22 cellular contexts compared by ENCODE assay signal in genomic region chr13:75324413-75324940, GRCh38.
DNase-seq lines count a peak whose midpoint lies in the region; ATAC-seq and TF ChIP-seq lines count a peak whose summit lies in the region.
"Had no signal": no experiment of that assay in that cellular context is flagged by ENCODE, and none has a peak within 500 bp of the region (broad histone marks: within the 10 kb centered on the region; RNA-seq: fewer than 3 reads in every experiment).

No MANE protein-coding gene starts in this region.

- H4K91ac ChIP-seq in IMR-90 (ENCODE audit: insufficient read depth, low read depth, low read length) = no peak overlapping the region

- H3K4me3 ChIP-seq in IMR-90 (ENCODE audit: insufficient read depth, low read depth, low read length) = no peak overlapping the region
- H3K4me3 ChIP-seq in naive thymus-derived CD4-positive, alpha-beta T cell (ENCODE audit: low read length) = peak overlapping the region; percentile 40
- H3K4me3 ChIP-seq: colonic mucosa, stomach had no signal

- H3K27me3 Mint-ChIP-seq in activated T-cell treated with anti-CD3 and anti-CD28 coated beads, Interleukin-2, amount 50 U/mL, for 24 hours = no peaks in the 10 kb centered on the region
- no peaks in the 10 kb centered on the region for H3K27me3 Mint-ChIP-seq in activated T-helper 1 cell treated with anti-CD3 and anti-CD28 coated beads, Interleukin-12 subunit alpha, Interleukin-12 subunit beta, Interleukin-2, Interleukin-4 antibody, amounts not matched to agents 30 ng/mL and 10 ng/mL and 1 ng/mL, durations not matched to agents 14 hours and 24 hours and 36 hours (ENCODE audit: insufficient read depth)
- no peaks in the 10 kb centered on the region for H3K27me3 Mint-ChIP-seq in naive thymus-derived CD4-positive, alpha-beta T cell

- TF ChIP-seq POLR2A in IMR-90 (IDR thresholded peaks at IDR 0.05; ENCODE audit: low read depth, low read length) = no peak

- in situ Hi-C loops in IMR-90 (cut with MboI; ENCODE audit: low sequenced_read_pairs) = no loop called here
- in situ Hi-C loops in KBM-7 (cut with MboI; ENCODE audit: low pct_unique_long_range_greater_than_20kb, low sequenced_read_pairs) = no loop called here
- in situ Hi-C loops in ACHN (cut with HindIII; ENCODE audit: low pct_ligation_motif_present, low pct_unique_long_range_greater_than_20kb, low sequenced_read_pairs) = no loop called here

- no peak overlapping the region for H2AFZ ChIP-seq in IMR-90 (replicated peaks; ENCODE audit: low read length, poor library complexity)

- H3K4me1 ChIP-seq in IMR-90 (ENCODE audit: control insufficient read depth, insufficient read depth, low read length) = peaks cover 5% of the 10 kb centered on the region
- peaks cover 4 to 24% of the 10 kb centered on the region in 2 donors for H3K4me1 ChIP-seq in naive thymus-derived CD4-positive, alpha-beta T cell (ENCODE audit: control insufficient read depth in 2 of 2, insufficient read depth in 2 of 2, low read length in 2 of 2)
- H3K4me1 ChIP-seq: colonic mucosa, stomach had no signal

- H3K4me3 Mint-ChIP-seq in activated T-cell treated with anti-CD3 and anti-CD28 coated beads, Interleukin-2, amount 50 U/mL, for 24 hours = peak overlapping the region; percentile 89
- H3K4me3 Mint-ChIP-seq in activated T-helper 1 cell treated with anti-CD3 and anti-CD28 coated beads, Interleukin-12 subunit alpha, Interleukin-12 subunit beta, Interleukin-2, Interleukin-4 antibody, amounts not matched to agents 30 ng/mL and 10 ng/mL and 1 ng/mL, durations not matched to agents 14 hours and 24 hours and 36 hours = peak overlapping the region; percentile 83
- H3K4me3 Mint-ChIP-seq in naive thymus-derived CD4-positive, alpha-beta T cell = peak overlapping the region; percentile 76 to 97 (median 93)
- H3K4me3 Mint-ChIP-seq: mesothelial cell of epicardium had no signal

- H3K9me1 ChIP-seq in IMR-90 (ENCODE audit: insufficient read depth, low read length) = peaks cover 9% of the 10 kb centered on the region; the same call in 1 of the 2 replicates

- peak overlapping the region; percentile 70 for H2BK120ac ChIP-seq in IMR-90 (ENCODE audit: low read depth, low read length)

- dilution Hi-C loops in IMR-90 (cut with HindIII; ENCODE audit: low sequenced_read_pairs, unreplicated experiment) = no loop called here

- H3K14ac ChIP-seq in IMR-90 (replicated peaks; ENCODE audit: low read depth, low read length) = no peak overlapping the region

- H3K4me2 ChIP-seq in IMR-90 (ENCODE audit: low read depth, low read length) = no peak overlapping the region
- H3K4me2 ChIP-seq: KMS-11 had no signal

- H2BK5ac ChIP-seq in IMR-90 (ENCODE audit: low read depth, low read length, poor library complexity, severe bottlenecking) = no peak overlapping the region

- BruUV-seq in IMR-90 (replicated peaks; lab: Mats Ljungman, UMichigan) = no TSS peak

- WGBS in IMR-90 (ENCODE audit: extremely low coverage in 2 of 2, insufficient read length in 1 of 2), 2 experiments = no CpG with 5 or more reads among the region's 1 CpG

- peaks cover 30% of the 10 kb centered on the region for H3K36me3 Mint-ChIP-seq in activated T-cell treated with anti-CD3 and anti-CD28 coated beads, Interleukin-2, amount 50 U/mL, for 24 hours (ENCODE audit: low read depth)
- H3K36me3 Mint-ChIP-seq in activated T-helper 1 cell treated with anti-CD3 and anti-CD28 coated beads, Interleukin-12 subunit alpha, Interleukin-12 subunit beta, Interleukin-2, Interleukin-4 antibody, amounts not matched to agents 30 ng/mL and 10 ng/mL and 1 ng/mL, durations not matched to agents 14 hours and 24 hours and 36 hours (ENCODE audit: low read depth) = peaks cover 21% of the 10 kb centered on the region
- peaks cover 0 to 14% (median 10%) of the 10 kb centered on the region in 5 donors for H3K36me3 Mint-ChIP-seq in naive thymus-derived CD4-positive, alpha-beta T cell

- H4K5ac ChIP-seq in IMR-90 (ENCODE audit: low read depth, low read length) = no peak overlapping the region; the same call in 1 of the 2 replicates

- CTCF ChIA-PET in IMR-90 (lab: Yijun Ruan, JAX) = interaction anchor here (0.7 kb wide), 1 partner anchor 9 kb away, joined by 5 read pairs; no protein-coding TSS in a partner anchor
- CTCF ChIA-PET in naive thymus-derived CD4-positive, alpha-beta T cell (lab: Charles Lee) = interaction anchor here (0.6 kb wide), 1 partner anchor 27 kb away, joined by 8 read pairs; no protein-coding TSS in a partner anchor

- peak; percentile 88 for ATAC-seq in IMR-90 (ENCODE audit: low read depth)
- no peak for ATAC-seq in naive thymus-derived CD4-positive, alpha-beta T cell
- ATAC-seq: left colon had no signal

- H3K27ac Mint-ChIP-seq in activated T-cell treated with anti-CD3 and anti-CD28 coated beads, Interleukin-2, amount 50 U/mL, for 24 hours = peak overlapping the region; percentile 98
- peak overlapping the region; percentile 50 for H3K27ac Mint-ChIP-seq in activated T-helper 1 cell treated with anti-CD3 and anti-CD28 coated beads, Interleukin-12 subunit alpha, Interleukin-12 subunit beta, Interleukin-2, Interleukin-4 antibody, amounts not matched to agents 30 ng/mL and 10 ng/mL and 1 ng/mL, durations not matched to agents 14 hours and 24 hours and 36 hours
- peak overlapping the region; percentile 71 to 99 (median 98) for H3K27ac Mint-ChIP-seq in naive thymus-derived CD4-positive, alpha-beta T cell
- H3K27ac Mint-ChIP-seq: mesothelial cell of epicardium had no signal

- no peak overlapping the region for H3K27ac ChIP-seq in IMR-90 (ENCODE audit: insufficient read depth, low read length)
- peak overlapping the region; percentile 87 for H3K27ac ChIP-seq in naive thymus-derived CD4-positive, alpha-beta T cell (ENCODE audit: low read depth, low read length)
- H3K27ac ChIP-seq: colonic mucosa, HL-60, KMS-11, neutrophil, stomach had no signal

- no peak overlapping the region for H2AK5ac ChIP-seq in IMR-90 (ENCODE audit: low read depth, low read length)

- H4K8ac ChIP-seq in IMR-90 (ENCODE audit: low read depth in 2 of 2, low read length in 2 of 2) = no peak overlapping the region; a peak in 1 of 4 replicates

- no peaks in the 10 kb centered on the region for H3K27me3 ChIP-seq in IMR-90 (ENCODE audit: control insufficient read depth, insufficient read depth, low read length)
- no peaks in the 10 kb centered on the region for H3K27me3 ChIP-seq in naive thymus-derived CD4-positive, alpha-beta T cell (ENCODE audit: control insufficient read depth in 2 of 2, insufficient read depth in 2 of 2, low read length in 2 of 2)
- H3K27me3 ChIP-seq: colonic mucosa, neutrophil, stomach had no signal

- POLR2A ChIA-PET in IMR-90 (lab: Charles Lee; ENCODE audit: unreplicated experiment) = no interaction called here
- POLR2A ChIA-PET in naive thymus-derived CD4-positive, alpha-beta T cell (lab: Charles Lee) = no interaction called here

- H3K36me3 ChIP-seq in IMR-90 (ENCODE audit: control insufficient read depth, insufficient read depth, low read length) = no peaks in the 10 kb centered on the region
- no peaks in the 10 kb centered on the region for H3K36me3 ChIP-seq in naive thymus-derived CD4-positive, alpha-beta T cell (ENCODE audit: control insufficient read depth in 2 of 3, insufficient read depth in 3 of 3, low read length in 3 of 3)
- H3K36me3 ChIP-seq: colonic mucosa, neutrophil had no signal

- H3K4ac ChIP-seq in IMR-90 (ENCODE audit: low read depth, low read length) = no peak overlapping the region

- H3K56ac ChIP-seq in IMR-90 (ENCODE audit: extremely low read depth, insufficient read depth, low read length) = no peak overlapping the region

- peak overlapping the region; percentile 27 for H2BK20ac ChIP-seq in IMR-90 (ENCODE audit: low read depth, low read length)

- no peaks in the 10 kb centered on the region for H3K9me3 Mint-ChIP-seq in activated T-cell treated with anti-CD3 and anti-CD28 coated beads, Interleukin-2, amount 50 U/mL, for 24 hours
- H3K9me3 Mint-ChIP-seq in activated T-helper 1 cell treated with anti-CD3 and anti-CD28 coated beads, Interleukin-12 subunit alpha, Interleukin-12 subunit beta, Interleukin-2, Interleukin-4 antibody, amounts not matched to agents 30 ng/mL and 10 ng/mL and 1 ng/mL, durations not matched to agents 14 hours and 24 hours and 36 hours = no peaks in the 10 kb centered on the region
- peaks cover 0 to 1% (median 0%) of the 10 kb centered on the region in 11 donors for H3K9me3 Mint-ChIP-seq in naive thymus-derived CD4-positive, alpha-beta T cell

- no peaks in the 10 kb centered on the region for H4K20me1 ChIP-seq in IMR-90 (ENCODE audit: insufficient read depth, low read length)

- no peaks in the 10 kb centered on the region for H3K9me3 ChIP-seq in IMR-90 (ENCODE audit: control insufficient read depth, insufficient read depth, low read length)
- no peaks in the 10 kb centered on the region for H3K9me3 ChIP-seq in naive thymus-derived CD4-positive, alpha-beta T cell (ENCODE audit: control insufficient read depth in 2 of 3, low read length in 3 of 3)
- H3K9me3 ChIP-seq: colonic mucosa, neutrophil, stomach had no signal

- peak overlapping the region; percentile 71; the same call in 1 of the 2 replicates for H3K18ac ChIP-seq in IMR-90 (ENCODE audit: low read depth, low read length)

- peaks cover 0 to 5% of the 10 kb centered on the region in 2 experiments; a peak in 1 of 4 replicates for H3K79me1 ChIP-seq in IMR-90 (ENCODE audit: low read depth in 1 of 2, low read length in 2 of 2)

- no peak overlapping the region for H2BK15ac ChIP-seq in IMR-90 (ENCODE audit: low read depth, low read length)

- H3K23ac ChIP-seq in IMR-90 (ENCODE audit: low read depth, low read length) = no peak overlapping the region

- DNase-seq in activated T-cell treated with anti-CD3 and anti-CD28 coated beads, Interleukin-2, amount 50 U/mL, for 24 hours = no peak
- DNase-seq in activated T-cell treated with anti-CD3 and anti-CD28 coated beads for 4 hours (no peak), IMR-90 (peak; percentile 40), KBM-7 (no peak), GM19238 (ENCODE audit: insufficient read length, low spot score) (no peak), ACHN (no peak)
- DNase-seq in activated T-helper 1 cell treated with anti-CD3 and anti-CD28 coated beads, Interleukin-12 subunit alpha, Interleukin-12 subunit beta, Interleukin-2, Interleukin-4 antibody, amounts not matched to agents 30 ng/mL and 10 ng/mL and 1 ng/mL, durations not matched to agents 14 hours and 24 hours and 36 hours (ENCODE audit: low spot score) = no peak
- DNase-seq in naive thymus-derived CD4-positive, alpha-beta T cell = no peak
- DNase-seq: activated CD4-positive, CD25-positive, alpha-beta regulatory T cell treated with anti-CD3 and anti-CD28 coated beads, Interleukin-2, amount 50 U/mL, for 72 hours; colonic mucosa; EL; left colon; NCI-H1105; NCI-H2171; NCI-H748 treated with DMSO at 0.1 percent for 48 hours; retina; RPMI8226; stomach had no signal

- TF ChIP-seq RAD21 in IMR-90 (IDR thresholded peaks at IDR 0.05; ENCODE audit: low read length) = no peak

- H3K9ac ChIP-seq in IMR-90 (ENCODE audit: low read depth, low read length) = no peak overlapping the region
- H3K9ac ChIP-seq: KMS-11 had no signal

- no peak for TF ChIP-seq CTCF in IMR-90 (conservative IDR thresholded peaks at IDR 0.05; ENCODE audit: low read depth, low read length)

- intact Hi-C loops in IMR-90 (cut with micrococcal nuclease) = no loop called here
- intact Hi-C loops in activated T-helper 1 cell treated with anti-CD3 and anti-CD28 coated beads, Interleukin-12 subunit alpha, Interleukin-12 subunit beta, Interleukin-2, Interleukin-4 antibody, amounts not matched to agents 30 ng/mL and 10 ng/mL and 1 ng/mL, durations not matched to agents 14 hours and 24 hours and 36 hours (cut with micrococcal nuclease) = loop anchor here (5.0 to 10.0 kb wide), 2 partner anchors 1670 to 1703 kb away; partner anchors contain the start of genes CLN5 and FBXL3
- intact Hi-C loops in naive thymus-derived CD4-positive, alpha-beta T cell (cut with micrococcal nuclease) = loop anchor here (5.0 to 10.0 kb wide), 3 partner anchors 310 to 1670 kb away; partner anchors contain the start of genes CLN5 (in 1 of the 2), KCTD12 (in 1 of the 2) and LMO7 (in 1 of the 2)

- peaks cover 58% of the 10 kb centered on the region for H3K4me1 Mint-ChIP-seq in activated T-cell treated with anti-CD3 and anti-CD28 coated beads, Interleukin-2, amount 50 U/mL, for 24 hours (ENCODE audit: low read depth)
- peaks cover 58% of the 10 kb centered on the region for H3K4me1 Mint-ChIP-seq in activated T-helper 1 cell treated with anti-CD3 and anti-CD28 coated beads, Interleukin-12 subunit alpha, Interleukin-12 subunit beta, Interleukin-2, Interleukin-4 antibody, amounts not matched to agents 30 ng/mL and 10 ng/mL and 1 ng/mL, durations not matched to agents 14 hours and 24 hours and 36 hours (ENCODE audit: low read depth)
- H3K4me1 Mint-ChIP-seq in naive thymus-derived CD4-positive, alpha-beta T cell = peaks cover 24 to 73% (median 62%) of the 10 kb centered on the region in 7 donors

- H2AK9ac ChIP-seq in IMR-90 (replicated peaks; ENCODE audit: low read depth, low read length, poor library complexity) = no peak overlapping the region
